ENCODE assay signal across 8 cellular contexts in genomic region chr1:112501810-112502641, GRCh38. TPM values are rescaled to one million over a fixed set of nuclear protein-coding genes. Genes with fewer than 3 reads are reported as not detected.
DNase-seq lines count a peak whose midpoint lies in the region; FAIRE-seq and TF ChIP-seq lines count a peak whose summit lies in the region.

No MANE protein-coding gene starts in this region.

- no peak overlapping the region for H3K9ac ChIP-seq in endothelial cell of umbilical vein (replicated peaks; ENCODE audit: extremely low read depth, insufficient read depth, low read length)

- peak; percentile 69 to 90 for TF ChIP-seq CTCF in endothelial cell of umbilical vein (IDR thresholded peaks at IDR 0.05; ENCODE audit: extremely low read depth in 1 of 2, insufficient read depth in 1 of 2, low read depth in 1 of 2, low read length in 2 of 2)

- intact Hi-C loops in CD4-positive, alpha-beta memory T cell (cut with micrococcal nuclease): loop anchor here (1.0 kb wide), 2 partner anchors 112 to 205 kb away; partner anchors contain the start of gene RHOC
- intact Hi-C loops in endothelial cell of umbilical vein (cut with micrococcal nuclease): loop anchor here (1.0 to 5.0 kb wide), 5 partner anchors 90 to 205 kb away; partner anchors contain the start of genes MOV10 and RHOC

- no peak overlapping the region for H3K27ac ChIP-seq in CD4-positive, alpha-beta memory T cell (ENCODE audit: low read depth, low read length)
- H3K27ac ChIP-seq in endothelial cell of umbilical vein (ENCODE audit: insufficient read depth, low read depth, low read length) (no peak overlapping the region), mesodermal cell (ENCODE audit: low read depth, low read length, severe bottlenecking) (no peak overlapping the region)

- WGBS in mesodermal cell (ENCODE audit: insufficient coverage in 2 of 2), 2 experiments: 2 to 3% methylated on average over 52 to 58 of the region's 65 CpGs

- H3K36me3 Mint-ChIP-seq in CD4-positive, alpha-beta memory T cell: no peaks in the 10 kb centered on the region

- in situ Hi-C loops in HAP-1 (cut with MboI; ENCODE audit: low sequenced_read_pairs): no loop called here

- no TSS peak for BruUV-seq in endothelial cell of umbilical vein (replicated peaks; lab: Mats Ljungman, UMichigan)

- peaks cover 5% of the 10 kb centered on the region for H3K4me1 ChIP-seq in CD4-positive, alpha-beta memory T cell (ENCODE audit: insufficient read depth, low read length)
- H3K4me1 ChIP-seq in HAP-1 (peaks cover 15% of the 10 kb centered on the region), endothelial cell of umbilical vein (ENCODE audit: control insufficient read depth, extremely low read depth, insufficient read depth, low read length) (peaks cover 6% of the 10 kb centered on the region), mesodermal cell (ENCODE audit: control insufficient read depth, insufficient read depth, low read length, poor library complexity, severe bottlenecking) (peaks cover 8% of the 10 kb centered on the region)

- H3K79me2 ChIP-seq in endothelial cell of umbilical vein (ENCODE audit: control insufficient read depth, insufficient read depth, low read length): no peaks in the 10 kb centered on the region

- peaks cover 39% of the 10 kb centered on the region for H3K27me3 ChIP-seq in CD4-positive, alpha-beta memory T cell (ENCODE audit: insufficient read depth, low read length)
- no peaks in the 10 kb centered on the region for H3K27me3 ChIP-seq in HAP-1 (ENCODE audit: low read depth)
- H3K27me3 ChIP-seq in endothelial cell of umbilical vein (ENCODE audit: control insufficient read depth in 2 of 2, insufficient read depth in 2 of 2, low read length in 2 of 2): no peaks in the 10 kb centered on the region

- no peaks in the 10 kb centered on the region for H3K9me3 ChIP-seq in CD4-positive, alpha-beta memory T cell (ENCODE audit: control insufficient read depth in 1 of 2, low read length in 2 of 2)
- no peaks in the 10 kb centered on the region for H3K9me3 ChIP-seq in HAP-1
- H3K9me3 ChIP-seq in endothelial cell of umbilical vein (replicated peaks; ENCODE audit: control insufficient read depth, insufficient read depth, low read length): no peaks in the 10 kb centered on the region
- no peaks in the 10 kb centered on the region for H3K9me3 ChIP-seq in mesodermal cell (ENCODE audit: control insufficient read depth, low read length)

- H3K4me3 ChIP-seq in CD4-positive, alpha-beta memory T cell (ENCODE audit: low read length in 2 of 2): peak overlapping the region; percentile 24 to 36
- H3K4me3 ChIP-seq in HAP-1 (peak overlapping the region; percentile 29), endothelial cell of umbilical vein (replicated peaks in 1 of 3; ENCODE audit: insufficient read depth in 1 of 3, low read depth in 1 of 3, low read length in 3 of 3) (peak overlapping the region; percentile 9 to 46 (median 38)), mesodermal cell (ENCODE audit: extremely low read depth, insufficient read depth, low read length, poor library complexity, severe bottlenecking) (peak overlapping the region; percentile 35)

- peak overlapping the region; percentile 62 to 84 (median 75) for H3K4me3 Mint-ChIP-seq in CD4-positive, alpha-beta memory T cell

- H3K27me3 Mint-ChIP-seq in CD4-positive, alpha-beta memory T cell: peaks cover 43 to 51% of the 10 kb centered on the region in 2 donors

- H3K9me3 Mint-ChIP-seq in CD4-positive, alpha-beta memory T cell: no peaks in the 10 kb centered on the region

- dilution Hi-C loops in endothelial cell of umbilical vein (cut with MboI; ENCODE audit: extremely low pct_ligation_motif_present, low sequenced_read_pairs): no loop called here

- peaks cover 2 to 13% (median 5%) of the 10 kb centered on the region in 4 donors for H3K4me1 Mint-ChIP-seq in CD4-positive, alpha-beta memory T cell

- no peak for TF ChIP-seq POLR2A in endothelial cell of umbilical vein (IDR thresholded peaks at IDR 0.05; ENCODE audit: low read depth, low read length)

- H3K27ac Mint-ChIP-seq in CD4-positive, alpha-beta memory T cell: no peak overlapping the region

- peak overlapping the region; percentile 80 for H2AFZ ChIP-seq in endothelial cell of umbilical vein (ENCODE audit: low read depth, low read length)

- FAIRE-seq in endothelial cell of umbilical vein (lab: Jason Lieb, UNC): peak; percentile 83

- no peaks in the 10 kb centered on the region for H4K20me1 ChIP-seq in endothelial cell of umbilical vein (replicated peaks; ENCODE audit: control insufficient read depth, extremely low read depth, insufficient read depth, low read length)

- DNase-seq in CD4-positive, alpha-beta memory T cell: peak in 4 of 5 donors; percentile 30 to 51 (median 38)
- peak; percentile 6 to 78 for DNase-seq in HAP-1 (ENCODE audit: low spot score in 2 of 2)
- DNase-seq in NCI-H526 treated with DMSO at 0.1 percent for 48 hours (lab: John Stamatoyannopoulos, UW): peak; percentile 37
- peak; percentile 79 for DNase-seq in activated CD8-positive, alpha-beta memory T cell treated with anti-CD3 and anti-CD28 coated beads, Interleukin-2, amount 50 U/mL, for 48 hours
- DNase-seq in endothelial cell of umbilical vein (ENCODE audit: low read depth, low spot score): peak; percentile 71
- peak; percentile 11 to 27 for DNase-seq in stimulated activated CD8-positive, alpha-beta memory T cell treated with anti-CD3 and anti-CD28 coated beads, Interleukin-4, amount 100 ng/mL, for 1 hour (ENCODE audit: low read depth in 2 of 2, low spot score in 1 of 2)
- no peak for DNase-seq in NCI-H128 (lab: John Stamatoyannopoulos, UW; ENCODE audit: unreplicated experiment)

- POLR2A ChIA-PET in CD4-positive, alpha-beta memory T cell (lab: Charles Lee; ENCODE audit: partially characterized antibody): interaction anchor here (0.8 to 1.8 kb wide), 6 partner anchors 117 to 213 kb away, joined by 3 to 7 read pairs (median 6); partner anchors contain the start of genes MOV10, PPM1J and ST7L
- POLR2A ChIA-PET in endothelial cell of umbilical vein (lab: Charles Lee): interaction anchor here (1.0 kb wide), 1 partner anchor 108 kb away, joined by 3 read pairs; no protein-coding TSS in a partner anchor

- H3K4me2 ChIP-seq in endothelial cell of umbilical vein (ENCODE audit: insufficient read depth, low read length): peak overlapping the region; percentile 58

- CTCF ChIA-PET in CD4-positive, alpha-beta memory T cell (lab: Charles Lee; ENCODE audit: partially characterized antibody): interaction anchor here (0.7 to 4.1 kb wide), 32 partner anchors 9 to 215 kb away, joined by 3 to 73 read pairs (median 4); partner anchors contain the start of genes MOV10, PPM1J and RHOC
- CTCF ChIA-PET in endothelial cell of umbilical vein (lab: Charles Lee): interaction anchor here (0.6 to 2.6 kb wide), 60 partner anchors 10 to 302 kb away, joined by 3 to 110 read pairs (median 6); partner anchors contain the start of genes CAPZA1, MOV10, PPM1J and RHOC

- no peaks in the 10 kb centered on the region for H3K36me3 ChIP-seq in CD4-positive, alpha-beta memory T cell (ENCODE audit: insufficient read depth, low read length)
- H3K36me3 ChIP-seq in HAP-1 (replicated peaks) (no peaks in the 10 kb centered on the region), endothelial cell of umbilical vein (ENCODE audit: control insufficient read depth in 2 of 2, extremely low read depth in 1 of 2, insufficient read depth in 2 of 2, low read length in 2 of 2) (no peaks in the 10 kb centered on the region), mesodermal cell (ENCODE audit: control insufficient read depth, insufficient read depth, low read length) (no peaks in the 10 kb centered on the region)

- no peaks in the 10 kb centered on the region for H3K9me1 ChIP-seq in endothelial cell of umbilical vein (replicated peaks; ENCODE audit: control insufficient read depth, extremely low read depth, insufficient read depth, low read length)

TF ChIP-seq in endothelial cell of umbilical vein, 7 proteins besides CTCF, POLR2A, EP300 and RAD21:
- TF ChIP-seq, protein P1, sequence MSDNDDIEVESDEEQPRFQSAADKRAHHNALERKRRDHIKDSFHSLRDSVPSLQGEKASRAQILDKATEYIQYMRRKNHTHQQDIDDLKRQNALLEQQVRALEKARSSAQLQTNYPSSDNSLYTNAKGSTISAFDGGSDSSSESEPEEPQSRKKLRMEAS (IDR thresholded peaks at IDR 0.05; ENCODE audit: insufficient read depth, insufficient read length): no peak
- TF ChIP-seq POLR2AphosphoS5 (IDR thresholded peaks at IDR 0.05; ENCODE audit: insufficient read depth, low read depth, low read length): peak; percentile 15

RNA-seq across cellular contexts. Expression of gene WNT2B, which starts 6.7 kb away (rescaled TPM):
- under 1 TPM; 0.70 to 0.91 TPM for total RNA-seq in CD4-positive, alpha-beta memory T cell
- polyA plus RNA-seq in CD4-positive, alpha-beta memory T cell: under 1 TPM; 0.21 to 0.23 TPM
- total RNA-seq in endothelial cell of umbilical vein: 3.6 and 4.6 TPM in 2 replicates
- polyA plus RNA-seq in endothelial cell of umbilical vein: 0.92 and 1.5 TPM in 2 replicates
- 0.43 and 0.61 TPM in 2 replicates for polyA plus RNA-seq in endothelial cell of umbilical vein (2011; cell fraction: cytosol; rRNA removed)
- polyA plus RNA-seq in endothelial cell of umbilical vein (2011; cell fraction: nucleus; rRNA removed): 7.4 and 8.3 TPM in 2 replicates
- polyA plus RNA-seq in endothelial cell of umbilical vein (2012): 1.7 and 2.0 TPM in 2 replicates
- polyA minus RNA-seq in endothelial cell of umbilical vein: 3.3 and 4.0 TPM in 2 replicates
- polyA minus RNA-seq in endothelial cell of umbilical vein (2011; cell fraction: cytosol; rRNA and poly(A)+ RNA removed): 1.0 TPM
- 7.1 and 8.2 TPM in 2 replicates for polyA minus RNA-seq in endothelial cell of umbilical vein (2011; cell fraction: nucleus; rRNA and poly(A)+ RNA removed)
- polyA plus RNA-seq in mesodermal cell (2013, experiment 1 of 2): 0.70 TPM
- 0.40 TPM for polyA plus RNA-seq in mesodermal cell (2013, experiment 2 of 2)
